Comparison of ENCODE assay signal across 15 cellular contexts in the genomic region with DNA sequence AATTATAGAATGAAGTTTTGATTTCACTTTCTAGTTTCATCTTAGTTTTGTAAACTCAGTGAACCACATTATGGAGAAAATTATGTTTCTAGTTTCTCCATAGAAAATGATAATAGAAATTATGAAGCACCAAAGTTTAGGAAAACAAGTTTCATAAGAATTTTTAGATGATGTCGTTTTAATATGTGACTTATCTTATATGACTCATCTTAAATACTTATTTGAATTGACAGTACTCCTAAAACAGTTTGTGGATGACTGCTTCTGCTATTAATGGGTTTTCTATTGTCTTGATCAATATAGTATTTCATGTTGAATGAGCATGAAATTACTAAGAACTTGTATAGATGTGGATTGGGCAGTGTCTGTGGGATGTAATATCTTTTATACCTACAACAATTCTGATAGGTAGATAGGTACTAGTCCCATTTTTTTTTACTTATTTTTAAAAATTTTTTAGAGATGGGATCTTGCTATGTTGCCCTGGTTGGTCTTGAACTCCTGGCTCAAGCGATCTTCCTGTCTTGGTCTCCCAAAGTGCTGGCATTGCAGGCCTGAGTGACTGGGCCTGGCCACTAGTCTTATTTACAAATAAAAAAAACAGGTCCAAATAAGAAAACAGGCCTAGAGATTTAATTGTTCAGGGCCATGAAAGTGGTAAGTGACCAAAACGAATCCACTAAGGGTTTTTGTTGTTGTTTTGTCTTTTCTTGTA. TPM values are rescaled to one million over a fixed set of nuclear protein-coding genes. Genes with fewer than 3 reads are reported as not detected.
DNase-seq lines count a peak whose midpoint lies in the region; ATAC-seq, FAIRE-seq and TF ChIP-seq lines count a peak whose summit lies in the region.
"Had no signal": no experiment of that assay in that cellular context is flagged by ENCODE, and none has a peak within 500 bp of the region (broad histone marks: within the 10 kb centered on the region; RNA-seq: fewer than 3 reads in every experiment).

No MANE protein-coding gene starts in this region.

- no peak overlapping the region for H2BK12ac ChIP-seq in neuronal stem cell (ENCODE audit: low read length)

- no peak for TF ChIP-seq EP300 in K562 (IDR thresholded peaks at IDR 0.05; ENCODE audit: low read length)

- H3K9ac ChIP-seq in IMR-90 (ENCODE audit: low read depth, low read length) (no peak overlapping the region), K562 (ENCODE audit: insufficient read depth in 1 of 2, low read depth in 2 of 2, low read length in 2 of 2) (no peak overlapping the region), neuronal stem cell (ENCODE audit: low read depth, low read length, poor library complexity) (no peak overlapping the region)

- DNase-seq in DMS53 (lab: John Stamatoyannopoulos, UW) (peak; percentile 20), DMS53 treated with DMSO at 0.1 percent for 48 hours (lab: John Stamatoyannopoulos, UW; ENCODE audit: unreplicated experiment) (no peak), IMR-90 (no peak), K562 (ENCODE audit: extremely low read depth in 1 of 4, low spot score in 3 of 4) (no peak), neuronal stem cell (ENCODE audit: low spot score) (no peak), Right ventricle myocardium superior (no peak), left cardiac atrium (no peak), right atrium auricular region (ENCODE audit: low spot score) (no peak)
- DNase-seq: activated CD4-positive, alpha-beta T cell treated with anti-CD3 and anti-CD28 coated beads for 4 hours; HCEC 1CT; heart right ventricle; left lung; MV-4-11; NCI-H2227 treated with DMSO at 0.1 percent for 48 hours had no signal

- dilution Hi-C loops in IMR-90 (cut with HindIII; ENCODE audit: low sequenced_read_pairs, unreplicated experiment), result no loop called here

- TF ChIP-seq RAD21 in IMR-90 (IDR thresholded peaks at IDR 0.05; ENCODE audit: low read length) (no peak), K562 (CRISPR knock-in tag; conservative IDR thresholded peaks at IDR 0.05 in 1 of 2, IDR thresholded peaks at IDR 0.05 in 1 of 2) (no peak)

- H3K9me3 ChIP-seq in IMR-90 (ENCODE audit: control insufficient read depth, insufficient read depth, low read length), result no peaks in the 10 kb centered on the region
- H3K9me3 ChIP-seq in K562 (replicated peaks; ENCODE audit: control insufficient read depth, insufficient read depth, low read depth, low read length), result no peaks in the 10 kb centered on the region
- no peaks in the 10 kb centered on the region for H3K9me3 ChIP-seq in neuronal stem cell (replicated peaks in 1 of 2; ENCODE audit: control insufficient read depth in 2 of 2, insufficient read depth in 1 of 2, low read depth in 1 of 2, low read length in 2 of 2)
- H3K9me3 ChIP-seq in right atrium auricular region, result no peaks in the 10 kb centered on the region
- H3K9me3 ChIP-seq: heart right ventricle, left lung had no signal

- H4K5ac ChIP-seq in IMR-90 (ENCODE audit: low read depth, low read length), result no peak overlapping the region

- H3K4me3 ChIP-seq in IMR-90 (ENCODE audit: insufficient read depth, low read depth, low read length), result no peak overlapping the region
- H3K4me3 ChIP-seq in K562, result no peak overlapping the region
- no peak overlapping the region for H3K4me3 ChIP-seq in neuronal stem cell (ENCODE audit: low read length in 2 of 2)
- H3K4me3 ChIP-seq in right atrium auricular region, result no peak overlapping the region
- H3K4me3 ChIP-seq: heart right ventricle, left lung had no signal

- TF ChIP-seq CTCF in IMR-90 (conservative IDR thresholded peaks at IDR 0.05; ENCODE audit: low read depth, low read length) (no peak), K562 (IDR thresholded peaks at IDR 0.05 in 2 of 3, conservative IDR thresholded peaks at IDR 0.05 in 1 of 3; ENCODE audit: insufficient read depth in 2 of 3, low read depth in 1 of 3, low read length in 3 of 3) (no peak), right atrium auricular region (IDR thresholded peaks at IDR 0.05) (no peak)

- H3K27me3 ChIP-seq in IMR-90 (ENCODE audit: control insufficient read depth, insufficient read depth, low read length) (no peaks in the 10 kb centered on the region), K562 (ENCODE audit: control insufficient read depth in 2 of 2, insufficient read depth in 2 of 2, low read length in 2 of 2) (no peaks in the 10 kb centered on the region), neuronal stem cell (ENCODE audit: control insufficient read depth in 3 of 3, insufficient read depth in 3 of 3, low read depth in 1 of 3, low read length in 3 of 3) (no peaks in the 10 kb centered on the region), right atrium auricular region (no peaks in the 10 kb centered on the region)
- H3K27me3 ChIP-seq: heart right ventricle, left lung had no signal

- no peak overlapping the region for H2BK120ac ChIP-seq in IMR-90 (ENCODE audit: low read depth, low read length)
- no peak overlapping the region for H2BK120ac ChIP-seq in neuronal stem cell (ENCODE audit: low read depth, low read length)

- no peak overlapping the region for H2AK9ac ChIP-seq in IMR-90 (replicated peaks; ENCODE audit: low read depth, low read length, poor library complexity)

- H3K9me1 ChIP-seq in IMR-90 (ENCODE audit: insufficient read depth, low read length) (no peaks in the 10 kb centered on the region), K562 (ENCODE audit: control insufficient read depth, insufficient read depth, low read length) (no peaks in the 10 kb centered on the region)

- TF ChIP-seq POLR2A in IMR-90 (IDR thresholded peaks at IDR 0.05; ENCODE audit: low read depth, low read length), result no peak
- TF ChIP-seq POLR2A in K562 (conservative IDR thresholded peaks at IDR 0.05), result no peak

- BruUV-seq in IMR-90 (replicated peaks; lab: Mats Ljungman, UMichigan) (TSS peak; percentile 10), K562 (replicated peaks; lab: Mats Ljungman, UMichigan) (TSS peak; percentile 4)

- no peak overlapping the region for H3K27ac ChIP-seq in IMR-90 (ENCODE audit: insufficient read depth, low read length)
- no peak overlapping the region for H3K27ac ChIP-seq in K562 (ENCODE audit: extremely low read depth, low read depth, low read length)
- H3K27ac ChIP-seq in neuronal stem cell (replicated peaks; ENCODE audit: low read length), result peak overlapping the region; percentile 37
- peak overlapping the region in 1 of 2 donors; percentile 9 for H3K27ac ChIP-seq in right atrium auricular region
- H3K27ac ChIP-seq: 22Rv1 had no signal

- H3K18ac ChIP-seq in IMR-90 (ENCODE audit: low read depth, low read length), result no peak overlapping the region
- no peak overlapping the region for H3K18ac ChIP-seq in neuronal stem cell (ENCODE audit: low read length)

- peaks cover 59% of the 10 kb centered on the region for H3K79me2 ChIP-seq in K562 (ENCODE audit: control insufficient read depth, insufficient read depth, low read length)

- H3K79me1 ChIP-seq in IMR-90 (ENCODE audit: low read depth in 1 of 2, low read length in 2 of 2), result peaks cover 14 to 50% of the 10 kb centered on the region in 2 experiments
- peaks cover 1% of the 10 kb centered on the region for H3K79me1 ChIP-seq in neuronal stem cell (ENCODE audit: low read depth, low read length)

- no peak overlapping the region for H2BK20ac ChIP-seq in IMR-90 (ENCODE audit: low read depth, low read length)

- CTCF ChIA-PET in IMR-90 (lab: Yijun Ruan, JAX) (interaction anchor here (0.6 kb wide), 2 partner anchors 403 to 560 kb away, joined by 3 to 5 read pairs; no protein-coding TSS in a partner anchor), K562 (lab: Yijun Ruan, JAX; ENCODE audit: low intra/inter-chr PET ratio) (interaction anchor here (0.7 kb wide), 1 partner anchor 175 kb away, joined by 3 read pairs; no protein-coding TSS in a partner anchor)

- intact Hi-C loops in IMR-90 (cut with micrococcal nuclease), result no loop called here
- intact Hi-C loops in K562 (cut with micrococcal nuclease), result no loop called here
- intact Hi-C loops in Right ventricle myocardium superior (cut with DNase I), result no loop called here
- intact Hi-C loops in left cardiac atrium (cut with DNase I), result no loop called here

- H2BK15ac ChIP-seq in IMR-90 (ENCODE audit: low read depth, low read length), result no peak overlapping the region
- no peak overlapping the region for H2BK15ac ChIP-seq in neuronal stem cell (ENCODE audit: low read length)

- H2AK5ac ChIP-seq in IMR-90 (ENCODE audit: low read depth, low read length) (no peak overlapping the region), neuronal stem cell (ENCODE audit: low read depth, low read length) (no peak overlapping the region)

- no CpG with 5 or more reads among the region's 3 CpGs for WGBS in IMR-90 (ENCODE audit: extremely low coverage in 2 of 2, insufficient read length in 1 of 2), 2 experiments
- 58% methylated on average over 3 of the region's 3 CpGs for WGBS in K562 (ENCODE audit: insufficient coverage, low coverage, missing lambda C conversion rate)
- no CpG with 5 or more reads among the region's 3 CpGs for WGBS in neuronal stem cell (ENCODE audit: extremely low coverage in 2 of 2, insufficient read length in 2 of 2, insufficient replicate concordance in 1 of 2), 2 donors

- H4K20me1 ChIP-seq in IMR-90 (ENCODE audit: insufficient read depth, low read length), result peaks cover 33% of the 10 kb centered on the region
- no peaks in the 10 kb centered on the region; the same call in none of the 2 replicates for H4K20me1 ChIP-seq in K562 (replicated peaks; ENCODE audit: control insufficient read depth, insufficient read depth, low read length)

- in situ Hi-C loops in IMR-90 (cut with MboI; ENCODE audit: low sequenced_read_pairs) (no loop called here), K562 (cut with MboI) (no loop called here)

- H2AFZ ChIP-seq in IMR-90 (replicated peaks; ENCODE audit: low read length, poor library complexity) (no peak overlapping the region), K562 (ENCODE audit: low read depth, low read length) (no peak overlapping the region), neuronal stem cell (ENCODE audit: low read length) (no peak overlapping the region)

- ATAC-seq in IMR-90 (ENCODE audit: low read depth) (no peak), K562 (no peak), Right ventricle myocardium superior (ENCODE audit: poor library complexity) (no peak), left cardiac atrium (no peak)
- ATAC-seq: heart right ventricle, left lung had no signal

- H3K4me1 ChIP-seq in IMR-90 (ENCODE audit: control insufficient read depth, insufficient read depth, low read length), result peaks cover 3% of the 10 kb centered on the region; the same call in 1 of the 2 replicates
- peaks cover 0 to 16% of the 10 kb centered on the region in 2 experiments; a peak in 4 of 5 replicates for H3K4me1 ChIP-seq in K562 (replicated peaks in 1 of 2; ENCODE audit: control insufficient read depth in 2 of 2, insufficient read depth in 2 of 2, low read length in 2 of 2)
- H3K4me1 ChIP-seq in neuronal stem cell (ENCODE audit: control insufficient read depth in 2 of 2, insufficient read depth in 1 of 2, low read depth in 1 of 2, low read length in 2 of 2), result peaks cover 3 to 15% of the 10 kb centered on the region in 2 donors
- H3K4me1 ChIP-seq in right atrium auricular region, result peaks cover 0 to 62% of the 10 kb centered on the region in 2 donors

- H3K23ac ChIP-seq in IMR-90 (ENCODE audit: low read depth, low read length) (no peak overlapping the region), neuronal stem cell (ENCODE audit: low read depth, low read length, poor library complexity) (no peak overlapping the region)

- H3K14ac ChIP-seq in IMR-90 (replicated peaks; ENCODE audit: low read depth, low read length) (no peak overlapping the region), neuronal stem cell (ENCODE audit: low read length) (no peak overlapping the region)

- FAIRE-seq in K562 (lab: Jason Lieb, UNC), result no peak

- H2BK5ac ChIP-seq in IMR-90 (ENCODE audit: low read depth, low read length, poor library complexity, severe bottlenecking), result no peak overlapping the region
- H2BK5ac ChIP-seq in neuronal stem cell (ENCODE audit: low read length), result no peak overlapping the region

- peaks cover 3% of the 10 kb centered on the region for H3K36me3 ChIP-seq in IMR-90 (ENCODE audit: control insufficient read depth, insufficient read depth, low read length)
- peaks cover 3% of the 10 kb centered on the region; the same call in 1 of the 3 replicates for H3K36me3 ChIP-seq in K562 (ENCODE audit: control insufficient read depth, insufficient read depth, low read length)
- H3K36me3 ChIP-seq in neuronal stem cell (replicated peaks in 1 of 2; ENCODE audit: control insufficient read depth in 2 of 2, insufficient read depth in 2 of 2, low read length in 2 of 2), result no peaks in the 10 kb centered on the region
- H3K36me3 ChIP-seq in right atrium auricular region, result no peaks in the 10 kb centered on the region
- H3K36me3 ChIP-seq: left lung had no signal

- H4K8ac ChIP-seq in IMR-90 (ENCODE audit: low read depth in 2 of 2, low read length in 2 of 2) (no peak overlapping the region), neuronal stem cell (ENCODE audit: low read depth, low read length) (no peak overlapping the region)

- H3K4me2 ChIP-seq in IMR-90 (ENCODE audit: low read depth, low read length) (no peak overlapping the region), K562 (ENCODE audit: insufficient read depth, low read length) (no peak overlapping the region), neuronal stem cell (ENCODE audit: insufficient read depth, low read length, poor library complexity, severe bottlenecking) (no peak overlapping the region)

- no peak overlapping the region for H3K56ac ChIP-seq in IMR-90 (ENCODE audit: extremely low read depth, insufficient read depth, low read length)

- POLR2A ChIA-PET in IMR-90 (lab: Charles Lee; ENCODE audit: unreplicated experiment), result no interaction called here
- POLR2A ChIA-PET in K562 (lab: Yijun Ruan, JAX), result interaction anchor here (1.4 to 1.7 kb wide), 2 partner anchors 8 to 10 kb away, joined by 5 to 6 read pairs; no protein-coding TSS in a partner anchor

- H4K91ac ChIP-seq in IMR-90 (ENCODE audit: insufficient read depth, low read depth, low read length), result no peak overlapping the region
- no peak overlapping the region for H4K91ac ChIP-seq in neuronal stem cell (ENCODE audit: low read depth, low read length, poor library complexity)

- no peak overlapping the region for H3K4ac ChIP-seq in IMR-90 (ENCODE audit: low read depth, low read length)
- no peak overlapping the region for H3K4ac ChIP-seq in neuronal stem cell (ENCODE audit: low read length)

RNA-seq across cellular contexts. Expression of a gene that starts 3.7 kb away (rescaled TPM):
- total RNA-seq in IMR-90 (2012; rRNA removed), result 69.9 and 70.0 TPM in 2 replicates
- 19.0 and 27.1 TPM in 2 replicates for polyA plus RNA-seq in IMR-90 (2012; rRNA removed)
- polyA plus RNA-seq in IMR-90 (2012; cell fraction: cytosol; rRNA removed), result 7.8 and 10.8 TPM in 2 replicates
- polyA plus RNA-seq in IMR-90 (2012; cell fraction: nucleus; rRNA removed; ENCODE audit: low replicate concordance), result 11.3 and 41.1 TPM in 2 replicates
- total RNA-seq in K562 (2011; cell fraction: chromatin; rRNA removed; ENCODE audit: low replicate concordance), result 92.0 and 187 TPM in 2 replicates
- total RNA-seq in K562 (2011; cell fraction: nucleolus; rRNA removed), result 33.9 and 45.5 TPM in 2 replicates
- total RNA-seq in K562 (2011; cell fraction: nucleoplasm; rRNA removed), result 81.3 and 111 TPM in 2 replicates
- total RNA-seq in K562 (2014; rRNA removed), result 21.2 and 22.6 TPM in 2 replicates
- 31.5 and 41.4 TPM in 2 replicates for total RNA-seq in K562 (2014; rRNA removed; fragmentation: Illumina TruSeq; extraction: Trizol)
- total RNA-seq in K562 (2015; rRNA removed; fragmentation: Illumina TruSeq; extraction: Trizol), result 16.2 and 18.7 TPM in 2 replicates
- total RNA-seq in K562 (2021), result 22.9 and 27.0 TPM in 2 replicates
- 43.4 and 59.9 TPM in 2 replicates for polyA plus RNA-seq in K562 (2011; rRNA removed)
- polyA plus RNA-seq in K562 (2011; cell fraction: cytosol; rRNA removed), result 17.5 and 26.0 TPM in 2 replicates
- polyA plus RNA-seq in K562 (2011; cell fraction: nucleus; rRNA removed), result 35.1 and 41.0 TPM in 2 replicates
- 35.6 and 44.8 TPM in 2 replicates for polyA plus RNA-seq in K562 (2012)
- 24.1 and 30.7 TPM in 2 replicates for polyA plus RNA-seq in K562 (2014; fragmentation: Illumina TruSeq; extraction: Trizol)
- polyA plus RNA-seq in K562 (2014; fragmentation: Nextera tagmentation; extraction: Ambion mirVana), result 10 to 100 TPM; 37.9 to 44.9 TPM
- polyA plus RNA-seq in K562 (2014; rRNA removed), result 16.5 and 20.3 TPM in 2 replicates
- polyA minus RNA-seq in K562 (2011; rRNA and poly(A)+ RNA removed), result 90.1 and 96.8 TPM in 2 replicates
- polyA minus RNA-seq in K562 (2011; cell fraction: cytosol; rRNA and poly(A)+ RNA removed), result 16.4 and 22.4 TPM in 2 replicates
- polyA minus RNA-seq in K562 (2011; cell fraction: nucleus; rRNA and poly(A)+ RNA removed), result 35.4 and 48.2 TPM in 2 replicates
- 31.0 TPM for polyA plus RNA-seq in neuronal stem cell (2013, experiment 1 of 2)
- 31.0 TPM for polyA plus RNA-seq in neuronal stem cell (2013, experiment 2 of 2)
- total RNA-seq in Right ventricle myocardium superior, result 68.9 TPM
- 10 to 100 TPM; 31.7 to 58.8 TPM for total RNA-seq in left cardiac atrium
- 10 to 100 TPM; 51.8 to 69.8 TPM for total RNA-seq in right atrium auricular region
